In genomic region chrX:47321978-47322377, GRCh38 we compare ENCODE assay signal across 2 cellular contexts.
TF ChIP-seq lines count a peak whose summit lies in the region.

No MANE protein-coding gene starts in this region.

TF ChIP-seq in GM23338, 12 proteins besides CTCF, POLR2A, EP300 and RAD21 (continued from another document):
- TF ChIP-seq REST (IDR thresholded peaks at IDR 0.05; ENCODE audit: unreplicated experiment) = no peak
- no peak for TF ChIP-seq STAT1 (IDR thresholded peaks at IDR 0.05; ENCODE audit: unreplicated experiment)
- TF ChIP-seq EZH2phosphoT487 (IDR thresholded peaks at IDR 0.05; ENCODE audit: unreplicated experiment) = no peak
- TF ChIP-seq CREB1 (CRISPR knock-in tag; IDR thresholded peaks at IDR 0.05; ENCODE audit: low read depth) = no peak
- TF ChIP-seq ZNF114 (CRISPR knock-in tag; IDR thresholded peaks at IDR 0.05) = no peak
- no peak for TF ChIP-seq ZNF462 (CRISPR knock-in tag; IDR thresholded peaks at IDR 0.05)

TF ChIP-seq in WTC11, 78 proteins besides CTCF, POLR2A, EP300 and RAD21 (continued from another document):
- TF ChIP-seq ARID4B (CRISPR knock-in tag; IDR thresholded peaks at IDR 0.05; ENCODE audit: borderline replicate concordance) = 0 out of 2 replicates have a peak, but pooled peaks have one; percentile 33
